Comparison of ENCODE assay signal across 1 cellular context in genomic region chr17:50310455-50311111, GRCh38.
TF ChIP-seq lines count a peak whose summit lies in the region.

No MANE protein-coding gene starts in this region.

TF ChIP-seq in HepG2, 621 proteins besides CTCF, POLR2A, EP300 and RAD21 (continued from another document and continues in another):
- TF ChIP-seq, protein P1, sequence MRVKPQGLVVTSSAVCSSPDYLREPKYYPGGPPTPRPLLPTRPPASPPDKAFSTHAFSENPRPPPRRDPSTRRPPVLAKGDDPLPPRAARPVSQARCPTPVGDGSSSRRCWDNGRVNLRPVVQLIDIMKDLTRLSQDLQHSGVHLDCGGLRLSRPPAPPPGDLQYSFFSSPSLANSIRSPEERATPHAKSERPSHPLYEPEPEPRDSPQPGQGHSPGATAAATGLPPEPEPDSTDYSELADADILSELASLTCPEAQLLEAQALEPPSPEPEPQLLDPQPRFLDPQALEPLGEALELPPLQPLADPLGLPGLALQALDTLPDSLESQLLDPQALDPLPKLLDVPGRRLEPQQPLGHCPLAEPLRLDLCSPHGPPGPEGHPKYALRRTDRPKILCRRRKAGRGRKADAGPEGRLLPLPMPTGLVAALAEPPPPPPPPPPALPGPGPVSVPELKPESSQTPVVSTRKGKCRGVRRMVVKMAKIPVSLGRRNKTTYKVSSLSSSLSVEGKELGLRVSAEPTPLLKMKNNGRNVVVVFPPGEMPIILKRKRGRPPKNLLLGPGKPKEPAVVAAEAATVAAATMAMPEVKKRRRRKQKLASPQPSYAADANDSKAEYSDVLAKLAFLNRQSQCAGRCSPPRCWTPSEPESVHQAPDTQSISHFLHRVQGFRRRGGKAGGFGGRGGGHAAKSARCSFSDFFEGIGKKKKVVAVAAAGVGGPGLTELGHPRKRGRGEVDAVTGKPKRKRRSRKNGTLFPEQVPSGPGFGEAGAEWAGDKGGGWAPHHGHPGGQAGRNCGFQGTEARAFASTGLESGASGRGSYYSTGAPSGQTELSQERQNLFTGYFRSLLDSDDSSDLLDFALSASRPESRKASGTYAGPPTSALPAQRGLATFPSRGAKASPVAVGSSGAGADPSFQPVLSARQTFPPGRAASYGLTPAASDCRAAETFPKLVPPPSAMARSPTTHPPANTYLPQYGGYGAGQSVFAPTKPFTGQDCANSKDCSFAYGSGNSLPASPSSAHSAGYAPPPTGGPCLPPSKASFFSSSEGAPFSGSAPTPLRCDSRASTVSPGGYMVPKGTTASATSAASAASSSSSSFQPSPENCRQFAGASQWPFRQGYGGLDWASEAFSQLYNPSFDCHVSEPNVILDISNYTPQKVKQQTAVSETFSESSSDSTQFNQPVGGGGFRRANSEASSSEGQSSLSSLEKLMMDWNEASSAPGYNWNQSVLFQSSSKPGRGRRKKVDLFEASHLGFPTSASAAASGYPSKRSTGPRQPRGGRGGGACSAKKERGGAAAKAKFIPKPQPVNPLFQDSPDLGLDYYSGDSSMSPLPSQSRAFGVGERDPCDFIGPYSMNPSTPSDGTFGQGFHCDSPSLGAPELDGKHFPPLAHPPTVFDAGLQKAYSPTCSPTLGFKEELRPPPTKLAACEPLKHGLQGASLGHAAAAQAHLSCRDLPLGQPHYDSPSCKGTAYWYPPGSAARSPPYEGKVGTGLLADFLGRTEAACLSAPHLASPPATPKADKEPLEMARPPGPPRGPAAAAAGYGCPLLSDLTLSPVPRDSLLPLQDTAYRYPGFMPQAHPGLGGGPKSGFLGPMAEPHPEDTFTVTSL (CRISPR knock-in tag; IDR thresholded peaks at IDR 0.05; ENCODE audit: borderline replicate concordance): peak; percentile 86; the same call in 1 of the 2 replicates
- TF ChIP-seq, protein P2, sequence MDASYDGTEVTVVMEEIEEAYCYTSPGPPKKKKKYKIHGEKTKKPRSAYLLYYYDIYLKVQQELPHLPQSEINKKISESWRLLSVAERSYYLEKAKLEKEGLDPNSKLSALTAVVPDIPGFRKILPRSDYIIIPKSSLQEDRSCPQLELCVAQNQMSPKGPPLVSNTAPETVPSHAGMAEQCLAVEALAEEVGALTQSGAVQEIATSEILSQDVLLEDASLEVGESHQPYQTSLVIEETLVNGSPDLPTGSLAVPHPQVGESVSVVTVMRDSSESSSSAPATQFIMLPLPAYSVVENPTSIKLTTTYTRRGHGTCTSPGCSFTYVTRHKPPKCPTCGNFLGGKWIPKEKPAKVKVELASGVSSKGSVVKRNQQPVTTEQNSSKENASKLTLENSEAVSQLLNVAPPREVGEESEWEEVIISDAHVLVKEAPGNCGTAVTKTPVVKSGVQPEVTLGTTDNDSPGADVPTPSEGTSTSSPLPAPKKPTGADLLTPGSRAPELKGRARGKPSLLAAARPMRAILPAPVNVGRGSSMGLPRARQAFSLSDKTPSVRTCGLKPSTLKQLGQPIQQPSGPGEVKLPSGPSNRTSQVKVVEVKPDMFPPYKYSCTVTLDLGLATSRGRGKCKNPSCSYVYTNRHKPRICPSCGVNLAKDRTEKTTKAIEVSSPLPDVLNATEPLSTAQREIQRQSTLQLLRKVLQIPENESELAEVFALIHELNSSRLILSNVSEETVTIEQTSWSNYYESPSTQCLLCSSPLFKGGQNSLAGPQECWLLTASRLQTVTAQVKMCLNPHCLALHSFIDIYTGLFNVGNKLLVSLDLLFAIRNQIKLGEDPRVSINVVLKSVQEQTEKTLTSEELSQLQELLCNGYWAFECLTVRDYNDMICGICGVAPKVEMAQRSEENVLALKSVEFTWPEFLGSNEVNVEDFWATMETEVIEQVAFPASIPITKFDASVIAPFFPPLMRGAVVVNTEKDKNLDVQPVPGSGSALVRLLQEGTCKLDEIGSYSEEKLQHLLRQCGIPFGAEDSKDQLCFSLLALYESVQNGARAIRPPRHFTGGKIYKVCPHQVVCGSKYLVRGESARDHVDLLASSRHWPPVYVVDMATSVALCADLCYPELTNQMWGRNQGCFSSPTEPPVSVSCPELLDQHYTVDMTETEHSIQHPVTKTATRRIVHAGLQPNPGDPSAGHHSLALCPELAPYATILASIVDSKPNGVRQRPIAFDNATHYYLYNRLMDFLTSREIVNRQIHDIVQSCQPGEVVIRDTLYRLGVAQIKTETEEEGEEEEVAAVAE (CRISPR knock-in tag; IDR thresholded peaks at IDR 0.05; ENCODE audit: borderline replicate concordance): peak; percentile 19; the same call in 1 of the 2 replicates
- TF ChIP-seq HNRNPLL (IDR thresholded peaks at IDR 0.05; ENCODE audit: low read depth, low read length, poor library complexity, severe bottlenecking) (no peak), ZNF180 (CRISPR knock-in tag; IDR thresholded peaks at IDR 0.05; ENCODE audit: borderline replicate concordance, low read depth) (no peak), KLF16 (CRISPR knock-in tag; IDR thresholded peaks at IDR 0.05) (no peak), KDM5B (CRISPR knock-in tag; IDR thresholded peaks at IDR 0.05; ENCODE audit: borderline replicate concordance) (no peak), ZFP62 (CRISPR knock-in tag; IDR thresholded peaks at IDR 0.05) (no peak), AKAP8 (CRISPR knock-in tag; IDR thresholded peaks at IDR 0.05) (no peak), ZNF331 (CRISPR knock-in tag; IDR thresholded peaks at IDR 0.05) (0 out of 2 replicates have a peak, but pooled peaks have one; percentile 18), ARID2 (CRISPR knock-in tag; IDR thresholded peaks at IDR 0.05; ENCODE audit: borderline replicate concordance) (no peak), MED1 (CRISPR knock-in tag; IDR thresholded peaks at IDR 0.05) (0 out of 2 replicates have a peak, but pooled peaks have one; percentile 19), HIC2 (CRISPR knock-in tag; IDR thresholded peaks at IDR 0.05; ENCODE audit: low read depth) (no peak), ZSCAN25 (CRISPR knock-in tag; IDR thresholded peaks at IDR 0.05) (0 out of 2 replicates have a peak, but pooled peaks have one; percentile 45), SAP130 (CRISPR knock-in tag; IDR thresholded peaks at IDR 0.05; ENCODE audit: low read depth) (peak; percentile 41; the same call in 1 of the 2 replicates), ZNF547 (CRISPR knock-in tag; IDR thresholded peaks at IDR 0.05) (no peak), ZNF484 (CRISPR knock-in tag; IDR thresholded peaks at IDR 0.05; ENCODE audit: borderline replicate concordance, low read depth) (no peak), ZNF354B (CRISPR knock-in tag; IDR thresholded peaks at IDR 0.05) (no peak), KDM2A (CRISPR knock-in tag; IDR thresholded peaks at IDR 0.05; ENCODE audit: borderline replicate concordance, low read depth) (no peak), ZNF660 (CRISPR knock-in tag; IDR thresholded peaks at IDR 0.05; ENCODE audit: borderline replicate concordance, low read depth) (no peak), ZSCAN21 (CRISPR knock-in tag; IDR thresholded peaks at IDR 0.05; ENCODE audit: borderline replicate concordance) (no peak), ZNF317 (CRISPR knock-in tag; IDR thresholded peaks at IDR 0.05) (no peak), CREB1 (IDR thresholded peaks at IDR 0.05) (no peak), CREB1 (CRISPR knock-in tag; IDR thresholded peaks at IDR 0.05) (no peak), ZNF260 (CRISPR knock-in tag; IDR thresholded peaks at IDR 0.05; ENCODE audit: borderline replicate concordance, low read depth) (no peak)
- TF ChIP-seq, protein P3, sequence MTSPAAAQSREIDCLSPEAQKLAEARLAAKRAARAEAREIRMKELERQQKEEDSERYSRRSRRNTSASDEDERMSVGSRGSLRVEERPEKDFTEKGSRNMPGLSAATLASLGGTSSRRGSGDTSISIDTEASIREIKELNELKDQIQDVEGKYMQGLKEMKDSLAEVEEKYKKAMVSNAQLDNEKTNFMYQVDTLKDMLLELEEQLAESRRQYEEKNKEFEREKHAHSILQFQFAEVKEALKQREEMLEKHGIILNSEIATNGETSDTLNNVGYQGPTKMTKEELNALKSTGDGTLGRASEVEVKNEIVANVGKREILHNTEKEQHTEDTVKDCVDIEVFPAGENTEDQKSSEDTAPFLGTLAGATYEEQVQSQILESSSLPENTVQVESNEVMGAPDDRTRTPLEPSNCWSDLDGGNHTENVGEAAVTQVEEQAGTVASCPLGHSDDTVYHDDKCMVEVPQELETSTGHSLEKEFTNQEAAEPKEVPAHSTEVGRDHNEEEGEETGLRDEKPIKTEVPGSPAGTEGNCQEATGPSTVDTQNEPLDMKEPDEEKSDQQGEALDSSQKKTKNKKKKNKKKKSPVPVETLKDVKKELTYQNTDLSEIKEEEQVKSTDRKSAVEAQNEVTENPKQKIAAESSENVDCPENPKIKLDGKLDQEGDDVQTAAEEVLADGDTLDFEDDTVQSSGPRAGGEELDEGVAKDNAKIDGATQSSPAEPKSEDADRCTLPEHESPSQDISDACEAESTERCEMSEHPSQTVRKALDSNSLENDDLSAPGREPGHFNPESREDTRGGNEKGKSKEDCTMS (CRISPR knock-in tag; conservative IDR thresholded peaks at IDR 0.05): no peak
- TF ChIP-seq, protein P4, sequence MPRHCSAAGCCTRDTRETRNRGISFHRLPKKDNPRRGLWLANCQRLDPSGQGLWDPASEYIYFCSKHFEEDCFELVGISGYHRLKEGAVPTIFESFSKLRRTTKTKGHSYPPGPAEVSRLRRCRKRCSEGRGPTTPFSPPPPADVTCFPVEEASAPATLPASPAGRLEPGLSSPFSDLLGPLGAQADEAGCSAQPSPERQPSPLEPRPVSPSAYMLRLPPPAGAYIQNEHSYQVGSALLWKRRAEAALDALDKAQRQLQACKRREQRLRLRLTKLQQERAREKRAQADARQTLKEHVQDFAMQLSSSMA (CRISPR knock-in tag; IDR thresholded peaks at IDR 0.05): no peak
- TF ChIP-seq, protein P5, sequence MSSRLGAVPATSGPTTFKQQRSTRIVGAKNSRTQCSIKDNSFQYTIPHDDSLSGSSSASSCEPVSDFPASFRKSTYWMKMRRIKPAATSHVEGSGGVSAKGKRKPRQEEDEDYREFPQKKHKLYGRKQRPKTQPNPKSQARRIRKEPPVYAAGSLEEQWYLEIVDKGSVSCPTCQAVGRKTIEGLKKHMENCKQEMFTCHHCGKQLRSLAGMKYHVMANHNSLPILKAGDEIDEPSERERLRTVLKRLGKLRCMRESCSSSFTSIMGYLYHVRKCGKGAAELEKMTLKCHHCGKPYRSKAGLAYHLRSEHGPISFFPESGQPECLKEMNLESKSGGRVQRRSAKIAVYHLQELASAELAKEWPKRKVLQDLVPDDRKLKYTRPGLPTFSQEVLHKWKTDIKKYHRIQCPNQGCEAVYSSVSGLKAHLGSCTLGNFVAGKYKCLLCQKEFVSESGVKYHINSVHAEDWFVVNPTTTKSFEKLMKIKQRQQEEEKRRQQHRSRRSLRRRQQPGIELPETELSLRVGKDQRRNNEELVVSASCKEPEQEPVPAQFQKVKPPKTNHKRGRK (CRISPR knock-in tag; IDR thresholded peaks at IDR 0.05): no peak
- TF ChIP-seq, protein P6, sequence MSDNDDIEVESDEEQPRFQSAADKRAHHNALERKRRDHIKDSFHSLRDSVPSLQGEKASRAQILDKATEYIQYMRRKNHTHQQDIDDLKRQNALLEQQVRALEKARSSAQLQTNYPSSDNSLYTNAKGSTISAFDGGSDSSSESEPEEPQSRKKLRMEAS (IDR thresholded peaks at IDR 0.05): no peak
- TF ChIP-seq, protein P7, sequence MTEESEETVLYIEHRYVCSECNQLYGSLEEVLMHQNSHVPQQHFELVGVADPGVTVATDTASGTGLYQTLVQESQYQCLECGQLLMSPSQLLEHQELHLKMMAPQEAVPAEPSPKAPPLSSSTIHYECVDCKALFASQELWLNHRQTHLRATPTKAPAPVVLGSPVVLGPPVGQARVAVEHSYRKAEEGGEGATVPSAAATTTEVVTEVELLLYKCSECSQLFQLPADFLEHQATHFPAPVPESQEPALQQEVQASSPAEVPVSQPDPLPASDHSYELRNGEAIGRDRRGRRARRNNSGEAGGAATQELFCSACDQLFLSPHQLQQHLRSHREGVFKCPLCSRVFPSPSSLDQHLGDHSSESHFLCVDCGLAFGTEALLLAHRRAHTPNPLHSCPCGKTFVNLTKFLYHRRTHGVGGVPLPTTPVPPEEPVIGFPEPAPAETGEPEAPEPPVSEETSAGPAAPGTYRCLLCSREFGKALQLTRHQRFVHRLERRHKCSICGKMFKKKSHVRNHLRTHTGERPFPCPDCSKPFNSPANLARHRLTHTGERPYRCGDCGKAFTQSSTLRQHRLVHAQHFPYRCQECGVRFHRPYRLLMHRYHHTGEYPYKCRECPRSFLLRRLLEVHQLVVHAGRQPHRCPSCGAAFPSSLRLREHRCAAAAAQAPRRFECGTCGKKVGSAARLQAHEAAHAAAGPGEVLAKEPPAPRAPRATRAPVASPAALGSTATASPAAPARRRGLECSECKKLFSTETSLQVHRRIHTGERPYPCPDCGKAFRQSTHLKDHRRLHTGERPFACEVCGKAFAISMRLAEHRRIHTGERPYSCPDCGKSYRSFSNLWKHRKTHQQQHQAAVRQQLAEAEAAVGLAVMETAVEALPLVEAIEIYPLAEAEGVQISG (CRISPR knock-in tag; IDR thresholded peaks at IDR 0.05): no peak
- TF ChIP-seq, protein P8, sequence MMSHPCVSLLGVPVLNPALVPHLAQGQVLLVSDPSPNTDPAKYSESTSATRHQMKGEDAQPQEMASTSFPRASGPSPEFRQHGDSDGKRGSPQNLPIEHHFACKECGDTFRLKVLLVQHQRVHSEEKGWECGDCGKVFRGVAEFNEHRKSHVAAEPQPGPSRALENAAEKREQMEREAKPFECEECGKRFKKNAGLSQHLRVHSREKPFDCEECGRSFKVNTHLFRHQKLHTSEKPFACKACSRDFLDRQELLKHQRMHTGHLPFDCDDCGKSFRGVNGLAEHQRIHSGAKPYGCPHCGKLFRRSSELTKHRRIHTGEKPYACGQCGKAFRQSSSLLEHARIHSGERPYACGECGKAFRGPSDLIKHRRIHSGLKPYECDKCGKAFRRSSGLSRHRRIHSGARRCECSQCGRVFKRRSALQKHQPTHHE (CRISPR knock-in tag; IDR thresholded peaks at IDR 0.05; ENCODE audit: borderline replicate concordance): no peak
- TF ChIP-seq, protein P9, sequence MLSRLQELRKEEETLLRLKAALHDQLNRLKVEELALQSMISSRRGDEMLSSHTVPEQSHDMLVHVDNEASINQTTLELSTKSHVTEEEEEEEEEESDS (CRISPR knock-in tag; IDR thresholded peaks at IDR 0.05; ENCODE audit: borderline replicate concordance): no peak
